18 cellular contexts compared by ENCODE assay signal in the genomic region with DNA sequence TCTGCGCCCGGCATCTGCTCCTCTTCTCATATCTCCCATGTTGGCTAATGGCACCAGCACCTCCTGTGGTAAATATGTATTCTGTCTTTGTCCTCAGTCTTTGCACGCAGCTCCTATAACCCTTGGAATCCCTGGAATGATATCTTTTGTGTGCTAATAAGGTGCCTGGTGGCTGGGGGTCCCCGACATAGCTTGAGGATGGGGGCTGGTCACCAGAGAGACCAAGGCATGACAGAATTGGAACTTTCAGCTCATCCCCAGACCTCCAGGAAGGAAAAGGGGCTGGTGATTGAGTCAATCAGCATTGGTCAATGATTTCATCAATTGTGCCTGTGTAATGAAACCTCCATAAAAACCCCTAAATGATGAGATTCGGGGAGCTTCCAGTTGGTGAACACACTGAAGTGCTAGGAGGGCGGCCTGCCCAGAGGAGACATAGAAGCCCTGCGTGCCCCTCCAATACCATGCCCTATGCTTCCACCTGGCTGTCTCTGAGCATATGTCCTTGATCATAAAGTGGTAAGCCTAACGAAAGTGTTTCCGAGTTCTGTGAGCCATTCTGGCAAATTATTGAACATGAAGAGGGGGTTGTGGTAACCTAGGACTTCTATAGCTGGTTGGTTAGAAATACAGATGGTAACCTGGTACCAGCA. TPM values are rescaled to one million over a fixed set of nuclear protein-coding genes. Genes with fewer than 3 reads are reported as not detected.
DNase-seq lines count a peak whose midpoint lies in the region; ATAC-seq, FAIRE-seq and TF ChIP-seq lines count a peak whose summit lies in the region.
"Had no signal": no experiment of that assay in that cellular context is flagged by ENCODE, and none has a peak within 500 bp of the region (broad histone marks: within the 10 kb centered on the region; RNA-seq: fewer than 3 reads in every experiment).

No MANE protein-coding gene starts in this region.

- CTCF ChIA-PET in activated CD4-positive, alpha-beta T cell treated with anti-CD3 and anti-CD28 coated beads for 36 hours (lab: Charles Lee), result interaction anchor here (0.8 to 5.1 kb wide), 6 partner anchors 15 to 71 kb away, joined by 3 to 54 read pairs (median 4); no protein-coding TSS in a partner anchor
- CTCF ChIA-PET in activated CD8-positive, alpha-beta T cell treated with anti-CD3 and anti-CD28 coated beads for 36 hours (lab: Charles Lee), result interaction anchor here (1.0 to 6.0 kb wide), 3 partner anchors 10 to 71 kb away, joined by 3 to 59 read pairs (median 3); no protein-coding TSS in a partner anchor

- H3K4me3 ChIP-seq in GM23248 (no peak overlapping the region), sigmoid colon (no peak overlapping the region)
- H3K4me3 ChIP-seq: BLaER1 treated with 17β-estradiol and CSF1 and Interleukin-3, amounts not matched to agents 10 nM and 100 nM; neural progenitor cell had no signal

- H3K27me3 ChIP-seq in GM23248 (replicated peaks; ENCODE audit: insufficient read depth) (no peaks in the 10 kb centered on the region), sigmoid colon (no peaks in the 10 kb centered on the region)
- H3K27me3 ChIP-seq: BLaER1 treated with 17β-estradiol and CSF1 and Interleukin-3, amounts not matched to agents 10 nM and 100 nM; neural progenitor cell had no signal

- no peaks in the 10 kb centered on the region for H3K9me2 ChIP-seq in GM23248 (ENCODE audit: insufficient read depth)

- ATAC-seq in activated CD4-positive, alpha-beta T cell treated with anti-CD3 and anti-CD28 coated beads for 36 hours, result no peak
- ATAC-seq in activated CD8-positive, alpha-beta T cell treated with anti-CD3 and anti-CD28 coated beads for 36 hours, result no peak
- ATAC-seq in naive B cell (ENCODE audit: low read depth in 2 of 2) (no peak), HG02678 (IDR thresholded peaks at IDR 0.05; ENCODE audit: unreplicated experiment) (no peak)

- H2AFZ ChIP-seq in GM23248, result no peak overlapping the region
- H2AFZ ChIP-seq: neural progenitor cell had no signal

- H3K36me3 Mint-ChIP-seq in activated CD4-positive, alpha-beta T cell treated with anti-CD3 and anti-CD28 coated beads for 36 hours (ENCODE audit: low read depth), result peaks cover 14% of the 10 kb centered on the region
- H3K36me3 Mint-ChIP-seq in activated CD8-positive, alpha-beta T cell treated with anti-CD3 and anti-CD28 coated beads for 36 hours (ENCODE audit: low read depth), result peaks cover 23% of the 10 kb centered on the region
- no peaks in the 10 kb centered on the region for H3K36me3 Mint-ChIP-seq in naive B cell
- H3K36me3 Mint-ChIP-seq: neural progenitor cell had no signal

- peak overlapping the region; percentile 95 for H3K27ac Mint-ChIP-seq in activated CD4-positive, alpha-beta T cell treated with anti-CD3 and anti-CD28 coated beads for 36 hours
- peak overlapping the region; percentile 96 for H3K27ac Mint-ChIP-seq in activated CD8-positive, alpha-beta T cell treated with anti-CD3 and anti-CD28 coated beads for 36 hours
- peak overlapping the region; percentile 8 to 92 (median 88) for H3K27ac Mint-ChIP-seq in naive B cell
- H3K27ac Mint-ChIP-seq: endodermal cell, neural progenitor cell had no signal

- in situ Hi-C loops in GM23248 (cut with MboI), result no loop called here

- H3K79me2 ChIP-seq in GM23248 (ENCODE audit: insufficient read depth), result no peaks in the 10 kb centered on the region

- POLR2A ChIA-PET in activated CD4-positive, alpha-beta T cell treated with anti-CD3 and anti-CD28 coated beads for 36 hours (lab: Charles Lee), result interaction anchor here (0.6 kb wide), 1 partner anchor 51 kb away, joined by 3 read pairs; no protein-coding TSS in a partner anchor
- POLR2A ChIA-PET in activated CD8-positive, alpha-beta T cell treated with anti-CD3 and anti-CD28 coated beads for 36 hours (lab: Charles Lee), result interaction anchor here (0.8 to 3.4 kb wide), 3 partner anchors 13 to 45 kb away, joined by 4 to 43 read pairs (median 4); no protein-coding TSS in a partner anchor

- H3K4me1 ChIP-seq in GM23248 (ENCODE audit: insufficient read depth) (peaks cover 35% of the 10 kb centered on the region), sigmoid colon (no peaks in the 10 kb centered on the region)
- H3K4me1 ChIP-seq: neural progenitor cell had no signal

- H4K20me1 ChIP-seq in GM23248 (ENCODE audit: insufficient read depth), result no peaks in the 10 kb centered on the region
- H4K20me1 ChIP-seq: BLaER1 treated with 17β-estradiol and CSF1 and Interleukin-3, amounts not matched to agents 10 nM and 100 nM had no signal

- H3K4me2 ChIP-seq in GM23248 (ENCODE audit: unreplicated experiment), result no peak overlapping the region
- H3K4me2 ChIP-seq: neural progenitor cell had no signal

- H3K9ac ChIP-seq in GM23248, result no peak overlapping the region
- H3K9ac ChIP-seq: neural progenitor cell had no signal

- no peaks in the 10 kb centered on the region for H3K27me3 Mint-ChIP-seq in activated CD4-positive, alpha-beta T cell treated with anti-CD3 and anti-CD28 coated beads for 36 hours
- H3K27me3 Mint-ChIP-seq in activated CD8-positive, alpha-beta T cell treated with anti-CD3 and anti-CD28 coated beads for 36 hours, result no peaks in the 10 kb centered on the region
- H3K27me3 Mint-ChIP-seq in naive B cell, result no peaks in the 10 kb centered on the region

- intact Hi-C loops in activated CD4-positive, alpha-beta T cell treated with anti-CD3 and anti-CD28 coated beads for 36 hours (cut with DNase I, micrococcal nuclease), result no loop called here
- intact Hi-C loops in activated CD8-positive, alpha-beta T cell treated with anti-CD3 and anti-CD28 coated beads for 36 hours (cut with micrococcal nuclease), result no loop called here
- intact Hi-C loops in sigmoid colon (cut with DNase I), result no loop called here

- WGBS in GM23248 (ENCODE audit: low coverage in 1 of 2, low lambda C conversion rate in 2 of 2, missing lambda C conversion rate in 2 of 2), 2 experiments, result 83 to 85% methylated on average over 9 of the region's 9 CpGs
- 93 to 95% methylated on average over 9 of the region's 9 CpGs for WGBS in sigmoid colon, 2 donors

- H3F3A ChIP-seq in GM23248 (ENCODE audit: insufficient read depth), result peaks cover 25% of the 10 kb centered on the region

- TF ChIP-seq EP300 in sigmoid colon (IDR thresholded peaks at IDR 0.05), result no peak

- peak overlapping the region; percentile 58 for H3K4me3 Mint-ChIP-seq in activated CD4-positive, alpha-beta T cell treated with anti-CD3 and anti-CD28 coated beads for 36 hours
- peak overlapping the region; percentile 68 for H3K4me3 Mint-ChIP-seq in activated CD8-positive, alpha-beta T cell treated with anti-CD3 and anti-CD28 coated beads for 36 hours
- H3K4me3 Mint-ChIP-seq in naive B cell, result peak overlapping the region in 5 of 8 donors; percentile 21 to 91 (median 38)
- H3K4me3 Mint-ChIP-seq: endodermal cell, neural progenitor cell had no signal

- no peaks in the 10 kb centered on the region for H3K36me3 ChIP-seq in GM23248 (ENCODE audit: low read depth)
- H3K36me3 ChIP-seq in sigmoid colon, result no peaks in the 10 kb centered on the region
- H3K36me3 ChIP-seq: BLaER1 treated with 17β-estradiol and CSF1 and Interleukin-3, amounts not matched to agents 10 nM and 100 nM; neural progenitor cell had no signal

- no peak for TF ChIP-seq CTCF in activated CD8-positive, alpha-beta T cell treated with anti-CD3 and anti-CD28 coated beads for 36 hours (IDR thresholded peaks at IDR 0.05)
- TF ChIP-seq CTCF in sigmoid colon (IDR thresholded peaks at IDR 0.05), result no peak

- no peak for DNase-seq in activated CD4-positive, alpha-beta T cell treated with anti-CD3 and anti-CD28 coated beads for 36 hours
- no peak for DNase-seq in activated CD4-positive, alpha-beta T cell treated with anti-CD3 and anti-CD28 coated beads, Interleukin-2, amount 50 U/mL, for 1 hour
- DNase-seq in GM23248, result no peak
- no peak for DNase-seq in activated CD8-positive, alpha-beta T cell treated with anti-CD3 and anti-CD28 coated beads for 36 hours
- DNase-seq in naive B cell, result no peak
- no peak for DNase-seq in urothelium cell line (ENCODE audit: low spot score)
- no peak for DNase-seq in sigmoid colon
- DNase-seq: endodermal cell; HCEC 1CT; mammary epithelial cell; NCI-H1694 treated with DMSO at 0.1 percent for 48 hours; NCI-H446 treated with DMSO at 0.1 percent for 48 hours; stimulated activated naive CD4-positive, alpha-beta T cell treated with Interleukin-2 at 50 U/mL for 16 hours had no signal

- no peak for TF ChIP-seq POLR2A in sigmoid colon (IDR thresholded peaks at IDR 0.05)

- no peak for FAIRE-seq in urothelium cell line (lab: Jason Lieb, UNC)
- FAIRE-seq: astrocyte, keratinocyte had no signal

- peaks cover 64% of the 10 kb centered on the region for H3K4me1 Mint-ChIP-seq in activated CD4-positive, alpha-beta T cell treated with anti-CD3 and anti-CD28 coated beads for 36 hours
- peaks cover 63% of the 10 kb centered on the region for H3K4me1 Mint-ChIP-seq in activated CD8-positive, alpha-beta T cell treated with anti-CD3 and anti-CD28 coated beads for 36 hours (ENCODE audit: low read depth)
- H3K4me1 Mint-ChIP-seq in naive B cell, result peaks cover 46 to 78% (median 56%) of the 10 kb centered on the region in 3 donors

- H3K27ac ChIP-seq in GM23248 (peak overlapping the region; percentile 88; the same call in 1 of the 2 replicates), sigmoid colon (no peak overlapping the region)
- H3K27ac ChIP-seq: neural progenitor cell had no signal

- H3K9me3 ChIP-seq in GM23248 (ENCODE audit: low read depth) (no peaks in the 10 kb centered on the region), sigmoid colon (no peaks in the 10 kb centered on the region)
- H3K9me3 ChIP-seq: BLaER1 treated with 17β-estradiol and CSF1 and Interleukin-3, amounts not matched to agents 10 nM and 100 nM had no signal

- no peaks in the 10 kb centered on the region for H3K9me3 Mint-ChIP-seq in activated CD4-positive, alpha-beta T cell treated with anti-CD3 and anti-CD28 coated beads for 36 hours (ENCODE audit: low read depth)
- no peaks in the 10 kb centered on the region for H3K9me3 Mint-ChIP-seq in activated CD8-positive, alpha-beta T cell treated with anti-CD3 and anti-CD28 coated beads for 36 hours
- H3K9me3 Mint-ChIP-seq in naive B cell, result no peaks in the 10 kb centered on the region
- H3K9me3 Mint-ChIP-seq: endodermal cell, neural progenitor cell had no signal

RNA-seq across cellular contexts. Expression of a gene that starts 26.6 kb away (rescaled TPM):
- total RNA-seq in activated CD4-positive, alpha-beta T cell treated with anti-CD3 and anti-CD28 coated beads for 36 hours, result 10 to 100 TPM; 78.1 to 98.5 TPM
- total RNA-seq in GM23248 (2014; rRNA removed; shearing (Covaris generic)), result 87.2 and 131 TPM in 2 replicates
- 52.5 and 54.3 TPM in 2 replicates for polyA plus RNA-seq in GM23248 (2016; fragmentation: Nextera tagmentation; extraction: Ambion mirVana)
- 100 to 1,000 TPM; 101 to 105 TPM for total RNA-seq in activated CD8-positive, alpha-beta T cell treated with anti-CD3 and anti-CD28 coated beads for 36 hours
- polyA plus RNA-seq in naive B cell (ENCODE audit: low read depth in 6 of 6), result 10 to 100 TPM; 19.3 to 41.3 (median 25.9) TPM
- 10 to 100 TPM; 35.7 to 64.5 (median 39.6) TPM for total RNA-seq in sigmoid colon
- 10 to 100 TPM; 44.6 to 73.1 (median 64.3) TPM for polyA plus RNA-seq in sigmoid colon

RNA-seq across cellular contexts. Expression of a gene that starts 38.9 kb away (rescaled TPM):
- total RNA-seq in activated CD4-positive, alpha-beta T cell treated with anti-CD3 and anti-CD28 coated beads for 36 hours, result 1,000 to 10,000 TPM; 2,345 to 2,742 TPM
- 3,621 and 4,663 TPM in 2 replicates for total RNA-seq in GM23248 (2014; rRNA removed; shearing (Covaris generic))
- polyA plus RNA-seq in GM23248 (2016; fragmentation: Nextera tagmentation; extraction: Ambion mirVana) (6,241 and 6,275 TPM in 2 replicates), naive B cell (ENCODE audit: low read depth in 6 of 6) (1,000 to 10,000 TPM; 5,825 to 8,742 (median 6,750) TPM), sigmoid colon (1,000 to 10,000 TPM; 3,723 to 4,314 (median 4,173) TPM)
- 1,000 to 10,000 TPM; 2,035 to 2,060 TPM for total RNA-seq in activated CD8-positive, alpha-beta T cell treated with anti-CD3 and anti-CD28 coated beads for 36 hours
- 1,000 to 10,000 TPM; 1,887 to 2,459 (median 2,033) TPM for total RNA-seq in sigmoid colon
